In genomic region chr14:28188431-28188830, GRCh38 we compare ENCODE assay signal across 7 cellular contexts.
DNase-seq lines count a peak whose midpoint lies in the region; TF ChIP-seq lines count a peak whose summit lies in the region.
"Not testable (repeated sequence)": the region's sequence is repeated elsewhere in the genome, so short reads cannot be mapped to it uniquely, and the experiment has no call there.

No MANE protein-coding gene starts in this region.

- H3K9me3 Mint-ChIP-seq in nephron, result peaks cover 11% of the 10 kb centered on the region

- not testable (repeated sequence) for H3K36me3 Mint-ChIP-seq in nephron (ENCODE audit: low read depth)

- peak overlapping the region; percentile 79 for H3K4me3 ChIP-seq in HUES64 (ENCODE audit: low read length)
- H3K4me3 ChIP-seq in PC-9, result peak overlapping the region; percentile 33; the same call in 1 of the 2 replicates
- H3K4me3 ChIP-seq in ectodermal cell (ENCODE audit: insufficient read depth, low read depth, low read length), result peak overlapping the region; percentile 11
- peak overlapping the region; percentile 46 for H3K4me3 ChIP-seq in hepatocyte
- H3K4me3 ChIP-seq in trophoblast cell (ENCODE audit: low read depth, low read length), result not testable (repeated sequence)

- not testable (repeated sequence) for H3K79me1 ChIP-seq in trophoblast cell (ENCODE audit: low read length)

- H3K79me2 ChIP-seq in PC-9 (ENCODE audit: low read depth); hepatocyte; trophoblast cell (ENCODE audit: control insufficient read depth, insufficient read depth, low read length, poor library complexity): not testable (repeated sequence)

- BruUV-seq in PC-9 (replicated peaks; lab: Mats Ljungman, UMichigan), result not testable (repeated sequence)

- peak overlapping the region; percentile 40 for H3K4me2 ChIP-seq in PC-9
- peak overlapping the region; percentile 77 for H3K4me2 ChIP-seq in hepatocyte
- not testable (repeated sequence) for H3K4me2 ChIP-seq in trophoblast cell (ENCODE audit: low read length)

- not testable (repeated sequence) for H3K14ac ChIP-seq in trophoblast cell (ENCODE audit: low read length)

- intact Hi-C loops in PC-9 (cut with micrococcal nuclease; ENCODE audit: unreplicated experiment), result not testable (repeated sequence)

- not testable (repeated sequence) for H3K4ac ChIP-seq in trophoblast cell (ENCODE audit: low read depth, low read length)

- not testable (repeated sequence) for H2BK120ac ChIP-seq in trophoblast cell (ENCODE audit: insufficient read depth, low read length, poor library complexity)

- H3F3A ChIP-seq in PC-9 (ENCODE audit: insufficient read depth, low read depth), result not testable (repeated sequence)

- H3K9me3 ChIP-seq in HUES64 (ENCODE audit: insufficient read depth, low read depth, low read length), result peaks cover 11% of the 10 kb centered on the region; the same call in 1 of the 2 replicates
- not testable (repeated sequence) for H3K9me3 ChIP-seq in PC-9 (ENCODE audit: insufficient read depth, low read depth); ectodermal cell (ENCODE audit: control insufficient read depth, low read length); hepatocyte (ENCODE audit: low read depth); trophoblast cell (ENCODE audit: insufficient read depth, low read depth, low read length)

- H3K23ac ChIP-seq in trophoblast cell (ENCODE audit: low read length), result not testable (repeated sequence)

- H2AFZ ChIP-seq in PC-9 (peak overlapping the region; percentile 60; the same call in 1 of the 2 replicates), hepatocyte (peak overlapping the region; percentile 93)
- H2AFZ ChIP-seq in trophoblast cell (ENCODE audit: insufficient read depth, low read length, poor library complexity), result not testable (repeated sequence)

- not testable (repeated sequence) for H3K27me3 Mint-ChIP-seq in nephron (ENCODE audit: low read depth)

- H3K36me3 ChIP-seq in HUES64 (ENCODE audit: insufficient read depth, low read length); PC-9 (ENCODE audit: low read depth); ectodermal cell (ENCODE audit: control insufficient read depth, insufficient read depth, low read length); hepatocyte (replicated peaks; ENCODE audit: insufficient read depth, low read depth); trophoblast cell (ENCODE audit: control insufficient read depth in 1 of 2, insufficient read depth in 2 of 2, low read length in 2 of 2): not testable (repeated sequence)

- TF ChIP-seq CTCF in PC-9 (conservative IDR thresholded peaks at IDR 0.05); nephron (IDR thresholded peaks at IDR 0.05; ENCODE audit: unreplicated experiment in 3 of 3): not testable (repeated sequence)
- peak; percentile 29 for TF ChIP-seq CTCF in hepatocyte (IDR thresholded peaks at IDR 0.05; ENCODE audit: poor library complexity)

- not testable (repeated sequence) for H2BK12ac ChIP-seq in trophoblast cell (ENCODE audit: low read length)

- H3K4me3 Mint-ChIP-seq in nephron, result peak overlapping the region; percentile 85 to 88 (median 86)

- WGBS in HUES64, result 63% methylated on average over 20 of the region's 26 CpGs
- WGBS in ectodermal cell, 2 experiments, result 65 to 73% methylated on average over 26 of the region's 26 CpGs
- 27% methylated on average over 26 of the region's 26 CpGs for WGBS in hepatocyte (ENCODE audit: low lambda C conversion rate, missing lambda C conversion rate)
- no CpG with 5 or more reads among the region's 26 CpGs for WGBS in trophoblast cell (ENCODE audit: extremely low coverage, insufficient coverage, insufficient read length)

- H4K91ac ChIP-seq in trophoblast cell (ENCODE audit: low read depth, low read length), result not testable (repeated sequence)

- not testable (repeated sequence) for H4K12ac ChIP-seq in trophoblast cell (ENCODE audit: low read depth, low read length)

- H3K4me1 ChIP-seq in HUES64 (ENCODE audit: insufficient read depth, low read length); PC-9 (replicated peaks; ENCODE audit: insufficient read depth); ectodermal cell (ENCODE audit: control insufficient read depth, insufficient read depth, low read length); hepatocyte (ENCODE audit: insufficient read depth); trophoblast cell (ENCODE audit: control insufficient read depth in 1 of 2, insufficient read depth in 2 of 2, low read length in 2 of 2): not testable (repeated sequence)

- DNase-seq in ELF-1 (ENCODE audit: low read depth, low spot score), result peak; percentile 54
- peak in 1 of 2 experiments; percentile 25 for DNase-seq in PC-9
- not testable (repeated sequence) for DNase-seq in hepatocyte (ENCODE audit: low spot score); trophoblast cell

- not testable (repeated sequence) for H3K27me3 ChIP-seq in HUES64 (ENCODE audit: insufficient read depth, low read length); PC-9 (ENCODE audit: insufficient read depth, low read depth); ectodermal cell (ENCODE audit: control insufficient read depth, insufficient read depth, low read length, poor library complexity, severe bottlenecking); hepatocyte; trophoblast cell (ENCODE audit: insufficient read depth, low read length)

- POLR2A ChIA-PET in PC-9 (lab: Charles Lee; ENCODE audit: unreplicated experiment), result not testable (repeated sequence)

- not testable (repeated sequence) for H3K27ac ChIP-seq in HUES64 (ENCODE audit: low read depth, low read length); PC-9; trophoblast cell (ENCODE audit: low read depth, low read length)
- H3K27ac ChIP-seq in ectodermal cell (ENCODE audit: insufficient read depth, low read depth, low read length, poor library complexity, severe bottlenecking) (peak overlapping the region; percentile 44), hepatocyte (peak overlapping the region; percentile 79)

- H3K9ac ChIP-seq in HUES64 (ENCODE audit: low read depth, low read length), result peak overlapping the region; percentile 86
- not testable (repeated sequence) for H3K9ac ChIP-seq in trophoblast cell (ENCODE audit: low read length)

- peak overlapping the region; percentile 10 for H4K8ac ChIP-seq in trophoblast cell (ENCODE audit: low read depth, low read length)

- H3K4me1 Mint-ChIP-seq in nephron, result not testable (repeated sequence)

- CTCF ChIA-PET in PC-9 (lab: Charles Lee), result not testable (repeated sequence)

- not testable (repeated sequence) for H4K20me1 ChIP-seq in PC-9 (ENCODE audit: insufficient read depth); hepatocyte (ENCODE audit: insufficient read depth, poor library complexity, severe bottlenecking)

- H2BK5ac ChIP-seq in trophoblast cell (ENCODE audit: low read depth, low read length, poor library complexity), result not testable (repeated sequence)

- H3K18ac ChIP-seq in trophoblast cell (ENCODE audit: low read length), result not testable (repeated sequence)

- H3K9me2 ChIP-seq in PC-9 (ENCODE audit: insufficient read depth); hepatocyte (replicated peaks; ENCODE audit: insufficient read depth): not testable (repeated sequence)

- not testable (repeated sequence) for H2AK5ac ChIP-seq in trophoblast cell (ENCODE audit: low read length)

- H3K27ac Mint-ChIP-seq in nephron, result peak overlapping the region; percentile 77 to 85 (median 80)
